Comparison of ENCODE assay signal across 13 cellular contexts in the genomic region with DNA sequence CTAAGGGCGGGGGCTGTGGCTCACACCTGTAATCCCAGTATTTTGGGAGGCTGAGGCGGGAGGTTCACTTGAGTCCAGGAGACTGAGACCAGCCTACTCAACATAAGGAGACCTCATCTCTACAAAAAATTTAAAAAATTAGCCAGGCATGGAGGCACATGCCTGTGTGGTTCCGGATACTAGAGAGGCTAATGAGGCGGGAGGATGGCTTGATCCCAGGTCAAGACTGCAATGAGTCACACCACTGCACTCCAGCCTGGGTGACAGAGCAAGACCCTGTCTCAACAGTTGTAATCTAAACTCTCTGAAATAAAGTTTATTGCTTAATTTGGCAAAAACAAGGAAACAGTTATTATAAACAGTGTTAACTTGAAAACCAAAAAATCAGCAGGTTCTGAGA.
"Had no signal": no experiment of that assay in that cellular context is flagged by ENCODE, and none has a peak within 500 bp of the region (broad histone marks: within the 10 kb centered on the region; RNA-seq: fewer than 3 reads in every experiment).

No MANE protein-coding gene starts in this region.

- H3K27ac ChIP-seq: sigmoid colon, upper lobe of left lung, VCaP had no signal

- H3K4me1 Mint-ChIP-seq: activated CD4-positive, alpha-beta memory T cell treated with anti-CD3 and anti-CD28 coated beads, Interleukin-2, amount 10 ng/mL, durations not matched to agents 7 days and 5 days had no signal

- ATAC-seq: T-cell had no signal

- H3K9me3 ChIP-seq: sigmoid colon, upper lobe of left lung had no signal

- H3K4me3 ChIP-seq: sigmoid colon, upper lobe of left lung had no signal

- H3K27me3 Mint-ChIP-seq: activated CD4-positive, alpha-beta memory T cell treated with anti-CD3 and anti-CD28 coated beads, Interleukin-2, amount 10 ng/mL, durations not matched to agents 7 days and 5 days; T-cell had no signal

- H3K9me3 Mint-ChIP-seq: activated CD4-positive, alpha-beta memory T cell treated with anti-CD3 and anti-CD28 coated beads, Interleukin-2, amount 10 ng/mL, durations not matched to agents 7 days and 5 days; activated T-helper 1 cell treated with anti-CD3 and anti-CD28 coated beads, Interleukin-12 subunit alpha, Interleukin-12 subunit beta, Interleukin-2, Interleukin-4 antibody, amounts not matched to agents 30 ng/mL and 10 ng/mL and 1 ng/mL, durations not matched to agents 14 hours and 24 hours and 36 hours; neural crest cell; T-cell had no signal

- DNase-seq: activated CD4-positive, alpha-beta memory T cell treated with anti-CD3 and anti-CD28 coated beads, Interleukin-2, amount 10 ng/mL, durations not matched to agents 7 days and 5 days; activated CD8-positive, alpha-beta memory T cell treated with anti-CD3 and anti-CD28 coated beads, Interleukin-2, amount 50 U/mL, for 4 hours; activated naive CD4-positive, alpha-beta T cell; central memory CD4-positive, alpha-beta T cell; effector memory CD4-positive, alpha-beta T cell; sigmoid colon; stimulated activated CD4-positive, alpha-beta T cell treated with anti-CD3 and anti-CD28 coated beads, Interleukin-12 subunit alpha, Interleukin-12 subunit beta, amount 100 ng/mL, for 4 hours; stimulated activated naive CD4-positive, alpha-beta T cell treated with Interleukin-2 at 50 U/mL for 16 hours; T-cell; upper lobe of left lung had no signal

- H3K4me3 Mint-ChIP-seq: activated CD4-positive, alpha-beta memory T cell treated with anti-CD3 and anti-CD28 coated beads, Interleukin-2, amount 10 ng/mL, durations not matched to agents 7 days and 5 days; activated T-helper 1 cell treated with anti-CD3 and anti-CD28 coated beads, Interleukin-12 subunit alpha, Interleukin-12 subunit beta, Interleukin-2, Interleukin-4 antibody, amounts not matched to agents 30 ng/mL and 10 ng/mL and 1 ng/mL, durations not matched to agents 14 hours and 24 hours and 36 hours; neural crest cell; T-cell had no signal

- H3K27ac Mint-ChIP-seq: activated CD4-positive, alpha-beta memory T cell treated with anti-CD3 and anti-CD28 coated beads, Interleukin-2, amount 10 ng/mL, durations not matched to agents 7 days and 5 days; activated T-helper 1 cell treated with anti-CD3 and anti-CD28 coated beads, Interleukin-12 subunit alpha, Interleukin-12 subunit beta, Interleukin-2, Interleukin-4 antibody, amounts not matched to agents 30 ng/mL and 10 ng/mL and 1 ng/mL, durations not matched to agents 14 hours and 24 hours and 36 hours; T-cell had no signal

- H3K4me1 ChIP-seq: sigmoid colon, upper lobe of left lung had no signal

- H3K27me3 ChIP-seq: sigmoid colon, upper lobe of left lung had no signal
